17 cellular contexts compared by ENCODE assay signal in the genomic region with DNA sequence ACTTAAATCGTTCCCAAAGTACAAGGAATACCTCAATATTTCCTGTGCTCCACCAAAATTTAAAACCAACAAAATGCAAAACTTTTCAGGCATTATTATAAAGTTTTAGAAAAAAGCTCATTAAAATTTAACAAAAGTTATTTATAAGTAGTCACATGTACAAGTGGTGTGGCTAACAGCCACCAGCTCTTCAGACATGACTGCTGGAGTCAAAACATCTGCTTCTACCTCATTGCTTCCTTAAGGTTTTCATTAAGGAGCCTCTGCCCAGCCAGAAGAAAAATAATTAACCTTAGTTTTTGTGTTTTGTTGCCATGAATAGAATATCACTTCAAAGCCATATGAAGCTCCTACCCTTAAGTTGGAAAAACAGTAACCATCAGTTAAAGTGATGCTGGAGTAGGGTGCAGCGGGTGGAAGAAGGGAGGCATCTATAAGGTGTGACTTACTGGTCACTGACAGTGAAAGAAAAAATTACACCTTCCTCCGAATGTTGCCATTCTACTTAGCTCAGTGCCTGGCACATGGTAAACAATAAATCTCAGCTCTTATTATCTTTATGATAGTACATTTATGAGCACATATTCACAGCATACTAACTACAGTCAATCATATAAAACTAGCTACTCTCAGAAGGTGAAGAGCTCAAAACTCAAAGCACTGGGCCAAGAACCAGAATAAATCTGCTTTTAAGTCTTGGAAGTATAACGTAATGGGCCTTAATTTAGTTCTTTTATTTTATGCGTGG.
"Had no signal": no experiment of that assay in that cellular context is flagged by ENCODE, and none has a peak within 500 bp of the region (broad histone marks: within the 10 kb centered on the region; RNA-seq: fewer than 3 reads in every experiment).

No MANE protein-coding gene starts in this region.

- ATAC-seq: heart left ventricle, left lobe of liver, right cardiac atrium had no signal

- DNase-seq: effector memory CD4-positive, alpha-beta T cell; heart left ventricle; hypothalamus; kidney glomerular epithelial cell; mammary epithelial cell; occipital lobe; right cardiac atrium; stimulated activated CD4-positive, alpha-beta T cell treated with anti-CD3 and anti-CD28 coated beads, Interleukin-12 subunit alpha, Interleukin-12 subunit beta, amount 100 ng/mL, for 4 hours; stimulated activated CD4-positive, alpha-beta T cell treated with anti-CD3 and anti-CD28 coated beads, Interleukin-2, amount 100 ng/mL, for 48 hours; stimulated activated naive CD4-positive, alpha-beta T cell treated with Interleukin-2 at 50 U/mL for 16 hours; trophoblast cell had no signal

- H3K27me3 ChIP-seq: esophagus muscularis mucosa, heart left ventricle, pancreas had no signal

- H3K4me3 ChIP-seq: esophagus muscularis mucosa, heart left ventricle, pancreas had no signal

- H3K4me3 Mint-ChIP-seq: nephron had no signal

- H3K27me3 Mint-ChIP-seq: progenitor cell of endocrine pancreas had no signal

- H3K36me3 ChIP-seq: pancreas had no signal

- H3K27ac Mint-ChIP-seq: nephron, progenitor cell of endocrine pancreas had no signal

- H3K4me1 Mint-ChIP-seq: nephron had no signal

- H3K27ac ChIP-seq: epithelial cell of prostate, esophagus muscularis mucosa, heart left ventricle, pancreas had no signal

- H3K9me3 ChIP-seq: pancreas had no signal

- H3K4me1 ChIP-seq: esophagus muscularis mucosa, heart left ventricle, pancreas had no signal
